ENCODE assay signal across 8 cellular contexts in genomic region chr5:168793844-168794837, GRCh38.
DNase-seq lines count a peak whose midpoint lies in the region; ATAC-seq and TF ChIP-seq lines count a peak whose summit lies in the region.

No MANE protein-coding gene starts in this region.

- peaks cover 0 to 17% of the 10 kb centered on the region in 2 donors for H3K4me1 Mint-ChIP-seq in immature natural killer cell

- H3K27me3 Mint-ChIP-seq in immature natural killer cell (ENCODE audit: low read depth in 3 of 3), result peaks cover 0 to 2% (median 2%) of the 10 kb centered on the region in 3 donors

- H3K9me3 Mint-ChIP-seq in immature natural killer cell, result no peaks in the 10 kb centered on the region

- no peak overlapping the region for H2BK15ac ChIP-seq in mesenchymal stem cell (ENCODE audit: low read depth, poor library complexity, severe bottlenecking)

- H3K9me3 ChIP-seq in mesenchymal stem cell (ENCODE audit: control insufficient read depth, low read length) (no peaks in the 10 kb centered on the region), aorta (ENCODE audit: control insufficient read depth, low read length) (no peaks in the 10 kb centered on the region)

- peaks cover 0 to 78% of the 10 kb centered on the region in 2 experiments for H3K36me3 ChIP-seq in mesenchymal stem cell (ENCODE audit: control insufficient read depth in 1 of 2, insufficient read depth in 2 of 2, low read depth in 1 of 2, low read length in 2 of 2)
- H3K36me3 ChIP-seq in aorta (ENCODE audit: control insufficient read depth in 1 of 2, insufficient read depth in 2 of 2, low read length in 1 of 2), result no peaks in the 10 kb centered on the region

- no peak overlapping the region for H3K23ac ChIP-seq in mesenchymal stem cell (ENCODE audit: low read length in 2 of 2)

- H3K9ac ChIP-seq in mesenchymal stem cell (ENCODE audit: low read length), result peak overlapping the region; percentile 73

- no peak overlapping the region for H3K4ac ChIP-seq in mesenchymal stem cell (ENCODE audit: low read depth in 1 of 2, low read length in 2 of 2)

- TF ChIP-seq CTCF in astrocyte of the spinal cord (IDR thresholded peaks at IDR 0.05; ENCODE audit: low read depth, low read length), result no peak

- no peak overlapping the region for H2BK120ac ChIP-seq in mesenchymal stem cell (ENCODE audit: low read depth, low read length)

- peak overlapping the region in 1 of 2 experiments; percentile 44 for H3K14ac ChIP-seq in mesenchymal stem cell (ENCODE audit: low read length in 2 of 2)

- no peak overlapping the region for H4K8ac ChIP-seq in mesenchymal stem cell (ENCODE audit: low read length)

- no peaks in the 10 kb centered on the region for H3K27me3 ChIP-seq in mesenchymal stem cell (ENCODE audit: control insufficient read depth in 1 of 2, insufficient read depth in 1 of 2, low read length in 2 of 2)
- H3K27me3 ChIP-seq in aorta (ENCODE audit: control insufficient read depth in 1 of 2, insufficient read depth in 2 of 2, low read length in 1 of 2), result no peaks in the 10 kb centered on the region

- H3K4me2 ChIP-seq in mesenchymal stem cell (ENCODE audit: low read length, poor library complexity, severe bottlenecking), result no peak overlapping the region

- peak; percentile 23 to 50 (median 38) for DNase-seq in stimulated activated CD4-positive, alpha-beta T cell treated with anti-CD3 and anti-CD28 coated beads, Interleukin-12 subunit alpha, Interleukin-12 subunit beta, amount 100 ng/mL, for 48 hours (ENCODE audit: low read depth in 2 of 3, low spot score in 1 of 3)
- no peak for DNase-seq in stimulated activated CD4-positive, alpha-beta T cell treated with anti-CD3 and anti-CD28 coated beads, Interleukin-4, amount 100 ng/mL, for 4 hours
- DNase-seq in astrocyte of the spinal cord (ENCODE audit: low read depth, low spot score) (peak; percentile 41), mesenchymal stem cell (peak; percentile 30), aorta (peak in 1 of 2 donors; percentile 88), activated gamma-delta T cell treated with Interleukin-2 at 50 U/mL for 16 hours (no peak), HuH-7.5 (ENCODE audit: low spot score) (no peak), immature natural killer cell (no peak)

- H2AFZ ChIP-seq in mesenchymal stem cell (ENCODE audit: low read depth, low read length), result no peak overlapping the region

- no peak overlapping the region for H4K91ac ChIP-seq in mesenchymal stem cell (ENCODE audit: low read length)

- no peak overlapping the region for H3K4me3 ChIP-seq in astrocyte of the spinal cord (ENCODE audit: low read depth, low read length)
- H3K4me3 ChIP-seq in mesenchymal stem cell (ENCODE audit: insufficient read depth in 1 of 2, low read depth in 1 of 2, low read length in 2 of 2), result no peak overlapping the region
- H3K4me3 ChIP-seq in aorta (ENCODE audit: low read length in 2 of 2), result no peak overlapping the region

- ATAC-seq in aorta (ENCODE audit: low FRiP score), result peak; percentile 60

- no peak overlapping the region for H3K18ac ChIP-seq in mesenchymal stem cell (ENCODE audit: low read depth in 1 of 2, low read length in 2 of 2)

- H3K27ac ChIP-seq in mesenchymal stem cell (ENCODE audit: low read length, poor library complexity, severe bottlenecking), result no peak overlapping the region
- H3K27ac ChIP-seq in aorta (ENCODE audit: low read depth in 1 of 2, low read length in 2 of 2), result peak overlapping the region in 1 of 2 donors; percentile 6

- no peak overlapping the region for H3K27ac Mint-ChIP-seq in immature natural killer cell

- whole genome bisulfite sequencing in mesenchymal stem cell, result 66% methylated on average over 13 of the region's 15 CpGs
- 35 to 37% methylated on average over 15 of the region's 15 CpGs for WGBS in aorta, 2 donors

- H3K4me3 Mint-ChIP-seq in immature natural killer cell, result no peak overlapping the region

- no peak overlapping the region for H2BK12ac ChIP-seq in mesenchymal stem cell (ENCODE audit: low read length in 2 of 2)

- intact Hi-C loops in aorta (cut with DNase I), result no loop called here

- H3K79me1 ChIP-seq in mesenchymal stem cell (replicated peaks; ENCODE audit: low read length, poor library complexity, severe bottlenecking), result no peaks in the 10 kb centered on the region

- H3K4me1 ChIP-seq in mesenchymal stem cell (ENCODE audit: control insufficient read depth, insufficient read depth, low read depth, low read length), result peaks cover 2% of the 10 kb centered on the region
- H3K4me1 ChIP-seq in aorta (ENCODE audit: control insufficient read depth in 1 of 2, insufficient read depth in 2 of 2, low read length in 2 of 2), result no peaks in the 10 kb centered on the region

- in situ Hi-C loops in astrocyte of the spinal cord (cut with HindIII; ENCODE audit: low sequenced_read_pairs), result no loop called here

- H3K36me3 Mint-ChIP-seq in immature natural killer cell, result peaks cover 0 to 7% (median 0%) of the 10 kb centered on the region in 3 donors

- no peak overlapping the region for H2AK5ac ChIP-seq in mesenchymal stem cell (ENCODE audit: low read length, severe bottlenecking)

- H2BK5ac ChIP-seq in mesenchymal stem cell (ENCODE audit: low read depth, low read length, poor library complexity, severe bottlenecking), result no peak overlapping the region

Comparison
In these comparisons a context has a peak if more than half of its experiments do, and no peak if none do; other contexts are left out.
1. DNase-seq: peak in stimulated activated CD4-positive, alpha-beta T cell treated with anti-CD3 and anti-CD28 coated beads, Interleukin-12 subunit alpha, Interleukin-12 subunit beta, amount 100 ng/mL, for 48 hours (3 of 3), astrocyte of the spinal cord (single experiment) and mesenchymal stem cell (single experiment); none in stimulated activated CD4-positive, alpha-beta T cell treated with anti-CD3 and anti-CD28 coated beads, Interleukin-4, amount 100 ng/mL, for 4 hours (0 of 2), activated gamma-delta T cell treated with Interleukin-2 at 50 U/mL for 16 hours (single experiment), HuH-7.5 (single experiment) and immature natural killer cell (0 of 3).